In genomic region chr19:35030257-35031071, GRCh38 we compare ENCODE assay signal across 8 cellular contexts. TPM values are rescaled to one million over a fixed set of nuclear protein-coding genes. Genes with fewer than 3 reads are reported as not detected.
DNase-seq lines count a peak whose midpoint lies in the region; ATAC-seq and TF ChIP-seq lines count a peak whose summit lies in the region.

Gene SCN1B (plus strand): TSS chr19:35030470. CDS start chr19:35030821, 351 bp downstream.

- ATAC-seq in lower lobe of right lung (peak; percentile 83 to 84), HG02884 (IDR thresholded peaks at IDR 0.05; ENCODE audit: unreplicated experiment) (no peak), HG03432 (IDR thresholded peaks at IDR 0.05; ENCODE audit: unreplicated experiment) (no peak)

- peak within 1 kb of the TSS in 58 of 59 donors; percentile 33 to 94 (median 85) for H3K27ac ChIP-seq in dorsolateral prefrontal cortex
- H3K27ac ChIP-seq in lower lobe of right lung = no peak within 1 kb of the TSS

- intact Hi-C loops in dorsolateral prefrontal cortex (cut with DNase I) = no loop called here
- intact Hi-C loops in lower lobe of right lung (cut with DNase I) = no loop called here

- no peak for TF ChIP-seq CTCF in dorsolateral prefrontal cortex (IDR thresholded peaks at IDR 0.05 in 54 of 56, conservative IDR thresholded peaks at IDR 0.05 in 2 of 56; ENCODE audit: low read depth in 1 of 56, partially characterized antibody in 56 of 56)
- no peak for TF ChIP-seq CTCF in lower lobe of right lung (IDR thresholded peaks at IDR 0.05)

- H3K4me3 ChIP-seq in MG63 (peak within 1 kb of the TSS; percentile 45), dorsolateral prefrontal cortex (peak within 1 kb of the TSS; percentile 45 to 78 (median 63)), lower lobe of right lung (peak within 1 kb of the TSS; percentile 53)

- H3K27me3 ChIP-seq in MG63 = peaks cover 16% of the 10 kb centered on the region
- no peaks in the 10 kb centered on the region for H3K27me3 ChIP-seq in dorsolateral prefrontal cortex
- H3K27me3 ChIP-seq in lower lobe of right lung (ENCODE audit: low read depth) = no peaks in the 10 kb centered on the region

- peaks cover 25% of the 10 kb centered on the region for H3K36me3 ChIP-seq in MG63
- peaks cover 36% of the 10 kb centered on the region for H3K36me3 ChIP-seq in lower lobe of right lung

- peaks cover 15% of the 10 kb centered on the region for H3K4me1 ChIP-seq in lower lobe of right lung

- H3K9me3 ChIP-seq in MG63 = no peaks in the 10 kb centered on the region
- no peaks in the 10 kb centered on the region for H3K9me3 ChIP-seq in lower lobe of right lung

- DNase-seq in DMS114 treated with DMSO at 0.1 percent for 48 hours (lab: John Stamatoyannopoulos, UW; ENCODE audit: unreplicated experiment) = peak; percentile 20
- peak; percentile 80 for DNase-seq in MG63
- DNase-seq in activated CD4-positive, alpha-beta T cell treated with anti-CD3 and anti-CD28 coated beads, Interleukin-2, amount 50 U/mL, for 48 hours = peak; percentile 74 to 77
- DNase-seq in dorsolateral prefrontal cortex = peak in 8 of 10 donors; percentile 46 to 86 (median 56)
- DNase-seq in lower lobe of right lung = no peak
- peak; percentile 53 to 76 (median 59) for DNase-seq in stimulated activated CD4-positive, alpha-beta T cell treated with anti-CD3 and anti-CD28 coated beads, TNF-alpha, amount 100 ng/mL, for 48 hours (ENCODE audit: low read depth in 3 of 3)

RNA-seq across cellular contexts. Expression of gene SCN1B, which starts in this region (rescaled TPM):
- total RNA-seq in MG63 (2014; rRNA removed; shearing (Covaris generic); ENCODE audit: low replicate concordance) = 0.86 and 2.3 TPM in 2 replicates
- total RNA-seq in dorsolateral prefrontal cortex (100 to 1,000 TPM in 117 of 120 experiments, 10 to 100 TPM in 3; 65.9 to 457 (median 199) TPM), lower lobe of right lung (9.8 TPM)

Comparison
In these comparisons a context has a peak if more than half of its experiments do, and no peak if none do; other contexts are left out.
1. ATAC-seq: peak in lower lobe of right lung (2 of 2); none in HG02884 (single experiment) and HG03432 (single experiment).
2. Peak in every context shown above with its lines, with median percentiles within 50 percentile points of each other: H3K4me3 ChIP-seq.